1 cellular context compared by ENCODE assay signal in genomic region chr9:137068539-137069507, GRCh38.
TF ChIP-seq lines count a peak whose summit lies in the region.

No MANE protein-coding gene starts in this region.

TF ChIP-seq in HepG2, 621 proteins besides CTCF, POLR2A, EP300 and RAD21 (continued from another document and continues in another):
- TF ChIP-seq, protein P1, sequence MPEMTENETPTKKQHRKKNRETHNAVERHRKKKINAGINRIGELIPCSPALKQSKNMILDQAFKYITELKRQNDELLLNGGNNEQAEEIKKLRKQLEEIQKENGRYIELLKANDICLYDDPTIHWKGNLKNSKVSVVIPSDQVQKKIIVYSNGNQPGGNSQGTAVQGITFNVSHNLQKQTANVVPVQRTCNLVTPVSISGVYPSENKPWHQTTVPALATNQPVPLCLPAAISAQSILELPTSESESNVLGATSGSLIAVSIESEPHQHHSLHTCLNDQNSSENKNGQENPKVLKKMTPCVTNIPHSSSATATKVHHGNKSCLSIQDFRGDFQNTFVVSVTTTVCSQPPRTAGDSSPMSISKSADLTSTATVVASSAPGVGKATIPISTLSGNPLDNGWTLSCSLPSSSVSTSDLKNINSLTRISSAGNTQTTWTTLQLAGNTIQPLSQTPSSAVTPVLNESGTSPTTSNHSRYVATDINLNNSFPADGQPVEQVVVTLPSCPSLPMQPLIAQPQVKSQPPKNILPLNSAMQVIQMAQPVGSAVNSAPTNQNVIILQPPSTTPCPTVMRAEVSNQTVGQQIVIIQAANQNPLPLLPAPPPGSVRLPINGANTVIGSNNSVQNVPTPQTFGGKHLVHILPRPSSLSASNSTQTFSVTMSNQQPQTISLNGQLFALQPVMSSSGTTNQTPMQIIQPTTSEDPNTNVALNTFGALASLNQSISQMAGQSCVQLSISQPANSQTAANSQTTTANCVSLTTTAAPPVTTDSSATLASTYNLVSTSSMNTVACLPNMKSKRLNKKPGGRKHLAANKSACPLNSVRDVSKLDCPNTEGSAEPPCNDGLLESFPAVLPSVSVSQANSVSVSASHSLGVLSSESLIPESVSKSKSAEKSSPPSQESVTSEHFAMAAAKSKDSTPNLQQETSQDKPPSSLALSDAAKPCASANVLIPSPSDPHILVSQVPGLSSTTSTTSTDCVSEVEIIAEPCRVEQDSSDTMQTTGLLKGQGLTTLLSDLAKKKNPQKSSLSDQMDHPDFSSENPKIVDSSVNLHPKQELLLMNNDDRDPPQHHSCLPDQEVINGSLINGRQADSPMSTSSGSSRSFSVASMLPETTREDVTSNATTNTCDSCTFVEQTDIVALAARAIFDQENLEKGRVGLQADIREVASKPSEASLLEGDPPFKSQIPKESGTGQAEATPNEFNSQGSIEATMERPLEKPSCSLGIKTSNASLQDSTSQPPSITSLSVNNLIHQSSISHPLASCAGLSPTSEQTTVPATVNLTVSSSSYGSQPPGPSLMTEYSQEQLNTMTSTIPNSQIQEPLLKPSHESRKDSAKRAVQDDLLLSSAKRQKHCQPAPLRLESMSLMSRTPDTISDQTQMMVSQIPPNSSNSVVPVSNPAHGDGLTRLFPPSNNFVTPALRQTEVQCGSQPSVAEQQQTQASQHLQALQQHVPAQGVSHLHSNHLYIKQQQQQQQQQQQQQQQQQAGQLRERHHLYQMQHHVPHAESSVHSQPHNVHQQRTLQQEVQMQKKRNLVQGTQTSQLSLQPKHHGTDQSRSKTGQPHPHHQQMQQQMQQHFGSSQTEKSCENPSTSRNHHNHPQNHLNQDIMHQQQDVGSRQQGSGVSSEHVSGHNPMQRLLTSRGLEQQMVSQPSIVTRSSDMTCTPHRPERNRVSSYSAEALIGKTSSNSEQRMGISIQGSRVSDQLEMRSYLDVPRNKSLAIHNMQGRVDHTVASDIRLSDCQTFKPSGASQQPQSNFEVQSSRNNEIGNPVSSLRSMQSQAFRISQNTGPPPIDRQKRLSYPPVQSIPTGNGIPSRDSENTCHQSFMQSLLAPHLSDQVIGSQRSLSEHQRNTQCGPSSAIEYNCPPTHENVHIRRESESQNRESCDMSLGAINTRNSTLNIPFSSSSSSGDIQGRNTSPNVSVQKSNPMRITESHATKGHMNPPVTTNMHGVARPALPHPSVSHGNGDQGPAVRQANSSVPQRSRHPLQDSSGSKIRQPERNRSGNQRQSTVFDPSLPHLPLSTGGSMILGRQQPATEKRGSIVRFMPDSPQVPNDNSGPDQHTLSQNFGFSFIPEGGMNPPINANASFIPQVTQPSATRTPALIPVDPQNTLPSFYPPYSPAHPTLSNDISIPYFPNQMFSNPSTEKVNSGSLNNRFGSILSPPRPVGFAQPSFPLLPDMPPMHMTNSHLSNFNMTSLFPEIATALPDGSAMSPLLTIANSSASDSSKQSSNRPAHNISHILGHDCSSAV (CRISPR knock-in tag; IDR thresholded peaks at IDR 0.05; ENCODE audit: borderline replicate concordance): no peak
- TF ChIP-seq ZNF234 (CRISPR knock-in tag; conservative IDR thresholded peaks at IDR 0.05) (no peak), FOSL1 (CRISPR knock-in tag; IDR thresholded peaks at IDR 0.05; ENCODE audit: borderline replicate concordance) (no peak), ZNF629 (CRISPR knock-in tag; conservative IDR thresholded peaks at IDR 0.05) (no peak), HBP1 (CRISPR knock-in tag; IDR thresholded peaks at IDR 0.05; ENCODE audit: low read depth) (no peak), PRDM15 (CRISPR knock-in tag; IDR thresholded peaks at IDR 0.05) (no peak), MIER2 (CRISPR knock-in tag; IDR thresholded peaks at IDR 0.05) (no peak), ETV5 (CRISPR knock-in tag; IDR thresholded peaks at IDR 0.05; ENCODE audit: borderline replicate concordance) (no peak), SMC3 (IDR thresholded peaks at IDR 0.05; ENCODE audit: low read length) (no peak), JUN (CRISPR knock-in tag; IDR thresholded peaks at IDR 0.05) (no peak), UBTF (CRISPR knock-in tag; IDR thresholded peaks at IDR 0.05) (0 out of 2 replicates have a peak, but pooled peaks have one; percentile 0), ZKSCAN8 (CRISPR knock-in tag; IDR thresholded peaks at IDR 0.05; ENCODE audit: borderline replicate concordance) (no peak), ZFP36L2 (CRISPR knock-in tag; IDR thresholded peaks at IDR 0.05) (no peak), NFAT5 (CRISPR knock-in tag; IDR thresholded peaks at IDR 0.05) (no peak), NFIC (IDR thresholded peaks at IDR 0.05; ENCODE audit: low read length) (no peak), ZC3H13 (CRISPR knock-in tag; IDR thresholded peaks at IDR 0.05) (0 out of 2 replicates have a peak, but pooled peaks have one; percentile 2), SPEN (CRISPR knock-in tag; IDR thresholded peaks at IDR 0.05; ENCODE audit: low read depth) (peak; percentile 11; the same call in 1 of the 2 replicates), ZFP90 (CRISPR knock-in tag; IDR thresholded peaks at IDR 0.05; ENCODE audit: borderline replicate concordance) (no peak), ZNF430 (CRISPR knock-in tag; IDR thresholded peaks at IDR 0.05) (0 out of 2 replicates have a peak, but pooled peaks have one; percentile 13)
- TF ChIP-seq, protein P2, sequence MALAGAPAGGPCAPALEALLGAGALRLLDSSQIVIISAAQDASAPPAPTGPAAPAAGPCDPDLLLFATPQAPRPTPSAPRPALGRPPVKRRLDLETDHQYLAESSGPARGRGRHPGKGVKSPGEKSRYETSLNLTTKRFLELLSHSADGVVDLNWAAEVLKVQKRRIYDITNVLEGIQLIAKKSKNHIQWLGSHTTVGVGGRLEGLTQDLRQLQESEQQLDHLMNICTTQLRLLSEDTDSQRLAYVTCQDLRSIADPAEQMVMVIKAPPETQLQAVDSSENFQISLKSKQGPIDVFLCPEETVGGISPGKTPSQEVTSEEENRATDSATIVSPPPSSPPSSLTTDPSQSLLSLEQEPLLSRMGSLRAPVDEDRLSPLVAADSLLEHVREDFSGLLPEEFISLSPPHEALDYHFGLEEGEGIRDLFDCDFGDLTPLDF (CRISPR knock-in tag; IDR thresholded peaks at IDR 0.05): no peak
- TF ChIP-seq, protein P3, sequence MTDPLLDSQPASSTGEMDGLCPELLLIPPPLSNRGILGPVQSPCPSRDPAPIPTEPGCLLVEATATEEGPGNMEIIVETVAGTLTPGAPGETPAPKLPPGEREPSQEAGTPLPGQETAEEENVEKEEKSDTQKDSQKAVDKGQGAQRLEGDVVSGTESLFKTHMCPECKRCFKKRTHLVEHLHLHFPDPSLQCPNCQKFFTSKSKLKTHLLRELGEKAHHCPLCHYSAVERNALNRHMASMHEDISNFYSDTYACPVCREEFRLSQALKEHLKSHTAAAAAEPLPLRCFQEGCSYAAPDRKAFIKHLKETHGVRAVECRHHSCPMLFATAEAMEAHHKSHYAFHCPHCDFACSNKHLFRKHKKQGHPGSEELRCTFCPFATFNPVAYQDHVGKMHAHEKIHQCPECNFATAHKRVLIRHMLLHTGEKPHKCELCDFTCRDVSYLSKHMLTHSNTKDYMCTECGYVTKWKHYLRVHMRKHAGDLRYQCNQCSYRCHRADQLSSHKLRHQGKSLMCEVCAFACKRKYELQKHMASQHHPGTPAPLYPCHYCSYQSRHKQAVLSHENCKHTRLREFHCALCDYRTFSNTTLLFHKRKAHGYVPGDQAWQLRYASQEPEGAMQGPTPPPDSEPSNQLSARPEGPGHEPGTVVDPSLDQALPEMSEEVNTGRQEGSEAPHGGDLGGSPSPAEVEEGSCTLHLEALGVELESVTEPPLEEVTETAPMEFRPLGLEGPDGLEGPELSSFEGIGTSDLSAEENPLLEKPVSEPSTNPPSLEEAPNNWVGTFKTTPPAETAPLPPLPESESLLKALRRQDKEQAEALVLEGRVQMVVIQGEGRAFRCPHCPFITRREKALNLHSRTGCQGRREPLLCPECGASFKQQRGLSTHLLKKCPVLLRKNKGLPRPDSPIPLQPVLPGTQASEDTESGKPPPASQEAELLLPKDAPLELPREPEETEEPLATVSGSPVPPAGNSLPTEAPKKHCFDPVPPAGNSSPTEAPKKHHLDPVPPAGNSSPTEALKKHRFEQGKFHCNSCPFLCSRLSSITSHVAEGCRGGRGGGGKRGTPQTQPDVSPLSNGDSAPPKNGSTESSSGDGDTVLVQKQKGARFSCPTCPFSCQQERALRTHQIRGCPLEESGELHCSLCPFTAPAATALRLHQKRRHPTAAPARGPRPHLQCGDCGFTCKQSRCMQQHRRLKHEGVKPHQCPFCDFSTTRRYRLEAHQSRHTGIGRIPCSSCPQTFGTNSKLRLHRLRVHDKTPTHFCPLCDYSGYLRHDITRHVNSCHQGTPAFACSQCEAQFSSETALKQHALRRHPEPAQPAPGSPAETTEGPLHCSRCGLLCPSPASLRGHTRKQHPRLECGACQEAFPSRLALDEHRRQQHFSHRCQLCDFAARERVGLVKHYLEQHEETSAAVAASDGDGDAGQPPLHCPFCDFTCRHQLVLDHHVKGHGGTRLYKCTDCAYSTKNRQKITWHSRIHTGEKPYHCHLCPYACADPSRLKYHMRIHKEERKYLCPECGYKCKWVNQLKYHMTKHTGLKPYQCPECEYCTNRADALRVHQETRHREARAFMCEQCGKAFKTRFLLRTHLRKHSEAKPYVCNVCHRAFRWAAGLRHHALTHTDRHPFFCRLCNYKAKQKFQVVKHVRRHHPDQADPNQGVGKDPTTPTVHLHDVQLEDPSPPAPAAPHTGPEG (CRISPR knock-in tag; IDR thresholded peaks at IDR 0.05): no peak
